ENCODE assay signal across 20 cellular contexts in genomic region chr7:141534757-141535737, GRCh38.
"Had no signal": no experiment of that assay in that cellular context is flagged by ENCODE, and none has a peak within 500 bp of the region (broad histone marks: within the 10 kb centered on the region; RNA-seq: fewer than 3 reads in every experiment).

No MANE protein-coding gene starts in this region.

- H3K27ac ChIP-seq: cardiac muscle cell, epithelial cell of prostate, hepatocyte, ovary, right lobe of liver, suprapubic skin, tibial nerve had no signal

- H3K79me2 ChIP-seq: hepatocyte had no signal

- H3K36me3 ChIP-seq: cardiac muscle cell, ovary, right lobe of liver, suprapubic skin, tibial nerve had no signal

- H3K4me3 ChIP-seq: cardiac muscle cell, hepatocyte, ovary, right lobe of liver, suprapubic skin, tibial nerve had no signal

- H2AFZ ChIP-seq: hepatocyte had no signal

- H3K4me1 ChIP-seq: right lobe of liver had no signal

- H3K27me3 ChIP-seq: cardiac muscle cell, ovary, right lobe of liver, suprapubic skin, tibial nerve had no signal

- H3K9me3 ChIP-seq: ovary, right lobe of liver, suprapubic skin, tibial nerve had no signal

- H3K4me2 ChIP-seq: hepatocyte had no signal

- FAIRE-seq: small intestine had no signal

- ATAC-seq: activated naive CD8-positive, alpha-beta T cell treated with anti-CD3 and anti-CD28 coated beads, Interleukin-2, amount 50 U/mL, for 24 hours; natural killer cell treated with Interleukin-12 subunit alpha and Interleukin-12 subunit beta and Interleukin-15 and Interleukin-18, amount 100 ng/mL, for 72 hours; right lobe of liver; stimulated activated effector memory CD8-positive, alpha-beta T cell treated with anti-CD3 and anti-CD28 coated beads, Interleukin-12 subunit alpha, Interleukin-12 subunit beta, amount 100 ng/mL, for 72 hours; stimulated activated naive CD8-positive, alpha-beta T cell treated with anti-CD3 and anti-CD28 coated beads, Interleukin-15, amount 100 ng/mL, for 72 hours had no signal

- DNase-seq: activated CD4-positive, alpha-beta memory T cell treated with anti-CD3 and anti-CD28 coated beads for 36 hours; activated CD4-positive, alpha-beta T cell treated with anti-CD3 and anti-CD28 coated beads for 4 hours; activated CD4-positive, CD25-positive, alpha-beta regulatory T cell; activated effector memory CD4-positive, alpha-beta T cell treated with anti-CD3 and anti-CD28 coated beads, Interleukin-2, amount 50 U/mL, for 16 hours; activated naive CD4-positive, alpha-beta T cell treated with anti-CD3 and anti-CD28 coated beads, Interleukin-2, amount 50 U/mL, for 16 hours; activated naive CD8-positive, alpha-beta T cell treated with anti-CD3 and anti-CD28 coated beads, Interleukin-2, amount 50 U/mL, for 24 hours; activated T-cell treated with anti-CD3 and anti-CD28 coated beads for 4 hours; kidney glomerular epithelial cell; ovary; right lobe of liver; small intestine; stimulated activated CD4-positive, alpha-beta T cell treated with anti-CD3 and anti-CD28 coated beads, Interleukin-2, amount 100 ng/mL, for 24 hours; stimulated activated naive CD8-positive, alpha-beta T cell treated with anti-CD3 and anti-CD28 coated beads, Interleukin-15, amount 100 ng/mL, for 72 hours had no signal
